In the genomic region with DNA sequence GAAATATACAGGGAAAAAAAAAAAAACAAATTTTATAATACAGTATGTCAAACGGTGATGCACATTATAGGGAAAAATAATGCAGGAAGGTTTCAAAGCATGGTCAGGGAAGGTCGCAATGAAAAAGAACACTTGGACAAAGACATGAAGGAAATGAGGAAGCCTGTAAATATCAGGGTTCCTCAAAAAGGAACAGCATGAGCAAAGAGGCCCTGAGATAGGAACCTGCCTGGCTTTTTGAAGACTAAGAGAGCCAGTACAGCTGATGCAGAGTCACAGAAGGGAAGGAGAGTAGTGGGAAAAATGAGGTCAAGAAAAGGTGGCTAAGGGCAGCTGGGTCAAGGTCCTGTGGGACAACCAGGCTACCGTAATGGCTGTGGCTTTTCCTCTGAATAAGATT, we compare ENCODE assay signal across 1 cellular context.
TF ChIP-seq lines count a peak whose summit lies in the region.

No MANE protein-coding gene starts in this region.

TF ChIP-seq in GM12878, 131 proteins besides CTCF, POLR2A, EP300 and RAD21:
- no peak for TF ChIP-seq MEF2B (IDR thresholded peaks at IDR 0.05; ENCODE audit: partially characterized antibody, poor library complexity, severe bottlenecking)
- no peak for TF ChIP-seq YBX1 (IDR thresholded peaks at IDR 0.05)
- TF ChIP-seq RELA (IDR thresholded peaks at IDR 0.05; ENCODE audit: borderline replicate concordance, partially characterized antibody) = no peak
- TF ChIP-seq SP1 (IDR thresholded peaks at IDR 0.05; ENCODE audit: low read depth, low read length) = no peak
- no peak for TF ChIP-seq YY1 (IDR thresholded peaks at IDR 0.05; ENCODE audit: low read depth, low read length)
- no peak for TF ChIP-seq NR2C2 (IDR thresholded peaks at IDR 0.05; ENCODE audit: borderline replicate concordance, control insufficient read depth, insufficient read length, low read depth)
- TF ChIP-seq, protein P1, sequence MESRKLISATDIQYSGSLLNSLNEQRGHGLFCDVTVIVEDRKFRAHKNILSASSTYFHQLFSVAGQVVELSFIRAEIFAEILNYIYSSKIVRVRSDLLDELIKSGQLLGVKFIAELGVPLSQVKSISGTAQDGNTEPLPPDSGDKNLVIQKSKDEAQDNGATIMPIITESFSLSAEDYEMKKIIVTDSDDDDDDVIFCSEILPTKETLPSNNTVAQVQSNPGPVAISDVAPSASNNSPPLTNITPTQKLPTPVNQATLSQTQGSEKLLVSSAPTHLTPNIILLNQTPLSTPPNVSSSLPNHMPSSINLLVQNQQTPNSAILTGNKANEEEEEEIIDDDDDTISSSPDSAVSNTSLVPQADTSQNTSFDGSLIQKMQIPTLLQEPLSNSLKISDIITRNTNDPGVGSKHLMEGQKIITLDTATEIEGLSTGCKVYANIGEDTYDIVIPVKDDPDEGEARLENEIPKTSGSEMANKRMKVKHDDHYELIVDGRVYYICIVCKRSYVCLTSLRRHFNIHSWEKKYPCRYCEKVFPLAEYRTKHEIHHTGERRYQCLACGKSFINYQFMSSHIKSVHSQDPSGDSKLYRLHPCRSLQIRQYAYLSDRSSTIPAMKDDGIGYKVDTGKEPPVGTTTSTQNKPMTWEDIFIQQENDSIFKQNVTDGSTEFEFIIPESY (IDR thresholded peaks at IDR 0.05) = no peak
- no peak for TF ChIP-seq MXI1 (IDR thresholded peaks at IDR 0.05; ENCODE audit: low read depth, low read length)
- 0 out of 2 replicates have a peak, but pooled peaks have one; percentile 20 for TF ChIP-seq EED (IDR thresholded peaks at IDR 0.05; ENCODE audit: low read depth)
- TF ChIP-seq, protein P2, sequence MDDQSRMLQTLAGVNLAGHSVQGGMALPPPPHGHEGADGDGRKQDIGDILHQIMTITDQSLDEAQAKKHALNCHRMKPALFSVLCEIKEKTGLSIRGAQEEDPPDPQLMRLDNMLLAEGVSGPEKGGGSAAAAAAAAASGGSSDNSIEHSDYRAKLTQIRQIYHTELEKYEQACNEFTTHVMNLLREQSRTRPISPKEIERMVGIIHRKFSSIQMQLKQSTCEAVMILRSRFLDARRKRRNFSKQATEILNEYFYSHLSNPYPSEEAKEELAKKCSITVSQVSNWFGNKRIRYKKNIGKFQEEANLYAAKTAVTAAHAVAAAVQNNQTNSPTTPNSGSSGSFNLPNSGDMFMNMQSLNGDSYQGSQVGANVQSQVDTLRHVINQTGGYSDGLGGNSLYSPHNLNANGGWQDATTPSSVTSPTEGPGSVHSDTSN (IDR thresholded peaks at IDR 0.05; ENCODE audit: insufficient replicate concordance, low read depth, low read length) = no peak
- no peak for TF ChIP-seq NFYA (IDR thresholded peaks at IDR 0.05; ENCODE audit: borderline replicate concordance, low read depth, low read length)
- no peak for TF ChIP-seq TCF3 (IDR thresholded peaks at IDR 0.05; ENCODE audit: borderline replicate concordance, insufficient read depth, low read depth, low read length)
- TF ChIP-seq SREBF1 (IDR thresholded peaks at IDR 0.05; ENCODE audit: low read length) = no peak
- TF ChIP-seq, protein P3, sequence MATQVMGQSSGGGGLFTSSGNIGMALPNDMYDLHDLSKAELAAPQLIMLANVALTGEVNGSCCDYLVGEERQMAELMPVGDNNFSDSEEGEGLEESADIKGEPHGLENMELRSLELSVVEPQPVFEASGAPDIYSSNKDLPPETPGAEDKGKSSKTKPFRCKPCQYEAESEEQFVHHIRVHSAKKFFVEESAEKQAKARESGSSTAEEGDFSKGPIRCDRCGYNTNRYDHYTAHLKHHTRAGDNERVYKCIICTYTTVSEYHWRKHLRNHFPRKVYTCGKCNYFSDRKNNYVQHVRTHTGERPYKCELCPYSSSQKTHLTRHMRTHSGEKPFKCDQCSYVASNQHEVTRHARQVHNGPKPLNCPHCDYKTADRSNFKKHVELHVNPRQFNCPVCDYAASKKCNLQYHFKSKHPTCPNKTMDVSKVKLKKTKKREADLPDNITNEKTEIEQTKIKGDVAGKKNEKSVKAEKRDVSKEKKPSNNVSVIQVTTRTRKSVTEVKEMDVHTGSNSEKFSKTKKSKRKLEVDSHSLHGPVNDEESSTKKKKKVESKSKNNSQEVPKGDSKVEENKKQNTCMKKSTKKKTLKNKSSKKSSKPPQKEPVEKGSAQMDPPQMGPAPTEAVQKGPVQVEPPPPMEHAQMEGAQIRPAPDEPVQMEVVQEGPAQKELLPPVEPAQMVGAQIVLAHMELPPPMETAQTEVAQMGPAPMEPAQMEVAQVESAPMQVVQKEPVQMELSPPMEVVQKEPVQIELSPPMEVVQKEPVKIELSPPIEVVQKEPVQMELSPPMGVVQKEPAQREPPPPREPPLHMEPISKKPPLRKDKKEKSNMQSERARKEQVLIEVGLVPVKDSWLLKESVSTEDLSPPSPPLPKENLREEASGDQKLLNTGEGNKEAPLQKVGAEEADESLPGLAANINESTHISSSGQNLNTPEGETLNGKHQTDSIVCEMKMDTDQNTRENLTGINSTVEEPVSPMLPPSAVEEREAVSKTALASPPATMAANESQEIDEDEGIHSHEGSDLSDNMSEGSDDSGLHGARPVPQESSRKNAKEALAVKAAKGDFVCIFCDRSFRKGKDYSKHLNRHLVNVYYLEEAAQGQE (IDR thresholded peaks at IDR 0.05; ENCODE audit: low read depth, low read length) = no peak
- peak; percentile 66; the same call in 1 of the 2 replicates for TF ChIP-seq SPI1 (IDR thresholded peaks at IDR 0.05; ENCODE audit: borderline replicate concordance, insufficient read depth, low read depth, low read length)
- no peak for TF ChIP-seq FOS (IDR thresholded peaks at IDR 0.05; ENCODE audit: borderline replicate concordance, extremely low read depth, insufficient read length)
